Comparison of ENCODE assay signal across 1 cellular context in the genomic region with DNA sequence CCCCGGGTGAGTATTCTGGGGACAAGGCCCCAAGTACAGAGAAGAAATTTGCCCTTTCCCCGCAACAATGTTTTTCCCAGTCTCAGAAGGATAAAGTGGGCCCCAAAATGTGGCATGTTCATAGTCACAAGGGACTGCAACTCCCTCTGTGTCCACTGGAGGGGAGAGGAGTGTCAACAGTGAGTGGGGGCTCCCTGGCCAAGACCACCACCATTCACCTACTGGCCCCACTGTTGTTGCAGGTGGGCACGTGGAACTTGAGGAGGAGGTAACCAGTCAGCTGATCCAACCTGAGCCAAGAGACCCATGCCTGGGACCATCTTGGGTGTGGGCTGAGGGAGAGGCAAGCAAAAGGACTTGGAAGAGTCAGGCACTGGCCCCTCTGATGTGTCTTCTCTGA.
TF ChIP-seq lines count a peak whose summit lies in the region.

No MANE protein-coding gene starts in this region.

TF ChIP-seq in K562, 482 proteins besides CTCF, POLR2A, EP300 and RAD21 (continues in another document):
- TF ChIP-seq NFXL1 (CRISPR knock-in tag; IDR thresholded peaks at IDR 0.05) (no peak), DNMT1 (IDR thresholded peaks at IDR 0.05) (no peak), ZFP1 (CRISPR knock-in tag; IDR thresholded peaks at IDR 0.05) (no peak), ZNF133 (CRISPR knock-in tag; IDR thresholded peaks at IDR 0.05) (no peak), CAMTA2 (CRISPR knock-in tag; conservative IDR thresholded peaks at IDR 0.05) (no peak), SNRNP70 (optimal IDR thresholded peaks at IDR 0.05; ENCODE audit: low read depth, low read length) (peak; percentile 41), ZNF644 (tag; IDR thresholded peaks at IDR 0.05; ENCODE audit: low read depth) (no peak), KHSRP (IDR thresholded peaks at IDR 0.05) (no peak), KAT2B (IDR thresholded peaks at IDR 0.05; ENCODE audit: low read depth, low read length) (no peak), CCAR2 (IDR thresholded peaks at IDR 0.05; ENCODE audit: low read depth, low read length) (0 out of 2 replicates have a peak, but pooled peaks have one; percentile 50), HCFC1 (IDR thresholded peaks at IDR 0.05; ENCODE audit: low read depth, low read length) (no peak), ZSCAN29 (IDR thresholded peaks at IDR 0.05) (no peak), SRSF7 (optimal IDR thresholded peaks at IDR 0.05; ENCODE audit: low read depth, low read length) (no peak), FOXA3 (CRISPR knock-in tag; conservative IDR thresholded peaks at IDR 0.05 in 1 of 2, IDR thresholded peaks at IDR 0.05 in 1 of 2) (peak in 1 of 2 experiments; percentile 19; a peak in 1 of 4 replicates), ZNF324 (CRISPR knock-in tag; IDR thresholded peaks at IDR 0.05) (no peak), SIX5 (IDR thresholded peaks at IDR 0.05; ENCODE audit: borderline replicate concordance in 1 of 2, insufficient read depth in 1 of 2, low read depth in 1 of 2, low read length in 2 of 2) (no peak), STAG1 (CRISPR knock-in tag; IDR thresholded peaks at IDR 0.05; ENCODE audit: borderline replicate concordance) (peak; percentile 47; the same call in 1 of the 2 replicates), ZNF146 (CRISPR knock-in tag; IDR thresholded peaks at IDR 0.05; ENCODE audit: unreplicated experiment) (no peak), ZNF134 (CRISPR knock-in tag; conservative IDR thresholded peaks at IDR 0.05) (no peak), RBM39 (optimal IDR thresholded peaks at IDR 0.05; ENCODE audit: low read depth, low read length) (peak; percentile 33), ESRRB (CRISPR knock-in tag; IDR thresholded peaks at IDR 0.05; ENCODE audit: borderline replicate concordance) (no peak), TEAD2 (tag; IDR thresholded peaks at IDR 0.05) (no peak), MAFG (tag; conservative IDR thresholded peaks at IDR 0.05) (no peak), RB1 (IDR thresholded peaks at IDR 0.05; ENCODE audit: low read depth) (0 out of 2 replicates have a peak, but pooled peaks have one; percentile 8), ZNF436 (CRISPR knock-in tag; IDR thresholded peaks at IDR 0.05) (0 out of 2 replicates have a peak, but pooled peaks have one; percentile 26), ZBTB8A (IDR thresholded peaks at IDR 0.05; ENCODE audit: partially characterized antibody) (no peak), GATAD2A (IDR thresholded peaks at IDR 0.05) (0 out of 2 replicates have a peak, but pooled peaks have one; percentile 14), FOXK2 (conservative IDR thresholded peaks at IDR 0.05 in 1 of 2, IDR thresholded peaks at IDR 0.05 in 1 of 2; ENCODE audit: low read depth in 2 of 2) (peak in 1 of 2 experiments; percentile 34; a peak in 2 of 4 replicates), ETS2 (tag; IDR thresholded peaks at IDR 0.05; ENCODE audit: borderline replicate concordance, poor library complexity, severe bottlenecking) (no peak), TOE1 (IDR thresholded peaks at IDR 0.05; ENCODE audit: borderline replicate concordance) (no peak), TOE1 (CRISPR knock-in tag; IDR thresholded peaks at IDR 0.05; ENCODE audit: borderline replicate concordance, low read depth) (no peak), STAT5A (IDR thresholded peaks at IDR 0.05; ENCODE audit: borderline replicate concordance, low read length) (no peak), HNRNPUL1 (IDR thresholded peaks at IDR 0.05; ENCODE audit: low read length) (no peak)
- TF ChIP-seq, protein P1, sequence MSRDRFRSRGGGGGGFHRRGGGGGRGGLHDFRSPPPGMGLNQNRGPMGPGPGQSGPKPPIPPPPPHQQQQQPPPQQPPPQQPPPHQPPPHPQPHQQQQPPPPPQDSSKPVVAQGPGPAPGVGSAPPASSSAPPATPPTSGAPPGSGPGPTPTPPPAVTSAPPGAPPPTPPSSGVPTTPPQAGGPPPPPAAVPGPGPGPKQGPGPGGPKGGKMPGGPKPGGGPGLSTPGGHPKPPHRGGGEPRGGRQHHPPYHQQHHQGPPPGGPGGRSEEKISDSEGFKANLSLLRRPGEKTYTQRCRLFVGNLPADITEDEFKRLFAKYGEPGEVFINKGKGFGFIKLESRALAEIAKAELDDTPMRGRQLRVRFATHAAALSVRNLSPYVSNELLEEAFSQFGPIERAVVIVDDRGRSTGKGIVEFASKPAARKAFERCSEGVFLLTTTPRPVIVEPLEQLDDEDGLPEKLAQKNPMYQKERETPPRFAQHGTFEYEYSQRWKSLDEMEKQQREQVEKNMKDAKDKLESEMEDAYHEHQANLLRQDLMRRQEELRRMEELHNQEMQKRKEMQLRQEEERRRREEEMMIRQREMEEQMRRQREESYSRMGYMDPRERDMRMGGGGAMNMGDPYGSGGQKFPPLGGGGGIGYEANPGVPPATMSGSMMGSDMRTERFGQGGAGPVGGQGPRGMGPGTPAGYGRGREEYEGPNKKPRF (IDR thresholded peaks at IDR 0.05; ENCODE audit: low read depth, low read length) = no peak
- TF ChIP-seq, protein P2, sequence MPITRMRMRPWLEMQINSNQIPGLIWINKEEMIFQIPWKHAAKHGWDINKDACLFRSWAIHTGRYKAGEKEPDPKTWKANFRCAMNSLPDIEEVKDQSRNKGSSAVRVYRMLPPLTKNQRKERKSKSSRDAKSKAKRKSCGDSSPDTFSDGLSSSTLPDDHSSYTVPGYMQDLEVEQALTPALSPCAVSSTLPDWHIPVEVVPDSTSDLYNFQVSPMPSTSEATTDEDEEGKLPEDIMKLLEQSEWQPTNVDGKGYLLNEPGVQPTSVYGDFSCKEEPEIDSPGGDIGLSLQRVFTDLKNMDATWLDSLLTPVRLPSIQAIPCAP (CRISPR knock-in tag; IDR thresholded peaks at IDR 0.05; ENCODE audit: borderline replicate concordance) = no peak
- TF ChIP-seq, protein P3, sequence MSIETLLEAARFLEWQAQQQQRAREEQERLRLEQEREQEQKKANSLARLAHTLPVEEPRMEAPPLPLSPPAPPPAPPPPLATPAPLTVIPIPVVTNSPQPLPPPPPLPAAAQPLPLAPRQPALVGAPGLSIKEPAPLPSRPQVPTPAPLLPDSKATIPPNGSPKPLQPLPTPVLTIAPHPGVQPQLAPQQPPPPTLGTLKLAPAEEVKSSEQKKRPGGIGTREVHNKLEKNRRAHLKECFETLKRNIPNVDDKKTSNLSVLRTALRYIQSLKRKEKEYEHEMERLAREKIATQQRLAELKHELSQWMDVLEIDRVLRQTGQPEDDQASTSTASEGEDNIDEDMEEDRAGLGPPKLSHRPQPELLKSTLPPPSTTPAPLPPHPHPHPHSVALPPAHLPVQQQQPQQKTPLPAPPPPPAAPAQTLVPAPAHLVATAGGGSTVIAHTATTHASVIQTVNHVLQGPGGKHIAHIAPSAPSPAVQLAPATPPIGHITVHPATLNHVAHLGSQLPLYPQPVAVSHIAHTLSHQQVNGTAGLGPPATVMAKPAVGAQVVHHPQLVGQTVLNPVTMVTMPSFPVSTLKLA (conservative IDR thresholded peaks at IDR 0.05) = 0 out of 4 replicates have a peak, but pooled peaks of 1 of the 2 experiments have one; percentile 32
- TF ChIP-seq, protein P4, sequence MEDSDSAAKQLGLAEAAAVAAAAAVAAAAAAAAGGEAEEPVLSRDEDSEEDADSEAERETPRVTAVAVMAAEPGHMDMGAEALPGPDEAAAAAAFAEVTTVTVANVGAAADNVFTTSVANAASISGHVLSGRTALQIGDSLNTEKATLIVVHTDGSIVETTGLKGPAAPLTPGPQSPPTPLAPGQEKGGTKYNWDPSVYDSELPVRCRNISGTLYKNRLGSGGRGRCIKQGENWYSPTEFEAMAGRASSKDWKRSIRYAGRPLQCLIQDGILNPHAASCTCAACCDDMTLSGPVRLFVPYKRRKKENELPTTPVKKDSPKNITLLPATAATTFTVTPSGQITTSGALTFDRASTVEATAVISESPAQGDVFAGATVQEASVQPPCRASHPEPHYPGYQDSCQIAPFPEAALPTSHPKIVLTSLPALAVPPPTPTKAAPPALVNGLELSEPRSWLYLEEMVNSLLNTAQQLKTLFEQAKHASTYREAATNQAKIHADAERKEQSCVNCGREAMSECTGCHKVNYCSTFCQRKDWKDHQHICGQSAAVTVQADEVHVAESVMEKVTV (CRISPR knock-in tag; IDR thresholded peaks at IDR 0.05) = peak; percentile 8; the same call in 1 of the 2 replicates
- TF ChIP-seq, protein P5, sequence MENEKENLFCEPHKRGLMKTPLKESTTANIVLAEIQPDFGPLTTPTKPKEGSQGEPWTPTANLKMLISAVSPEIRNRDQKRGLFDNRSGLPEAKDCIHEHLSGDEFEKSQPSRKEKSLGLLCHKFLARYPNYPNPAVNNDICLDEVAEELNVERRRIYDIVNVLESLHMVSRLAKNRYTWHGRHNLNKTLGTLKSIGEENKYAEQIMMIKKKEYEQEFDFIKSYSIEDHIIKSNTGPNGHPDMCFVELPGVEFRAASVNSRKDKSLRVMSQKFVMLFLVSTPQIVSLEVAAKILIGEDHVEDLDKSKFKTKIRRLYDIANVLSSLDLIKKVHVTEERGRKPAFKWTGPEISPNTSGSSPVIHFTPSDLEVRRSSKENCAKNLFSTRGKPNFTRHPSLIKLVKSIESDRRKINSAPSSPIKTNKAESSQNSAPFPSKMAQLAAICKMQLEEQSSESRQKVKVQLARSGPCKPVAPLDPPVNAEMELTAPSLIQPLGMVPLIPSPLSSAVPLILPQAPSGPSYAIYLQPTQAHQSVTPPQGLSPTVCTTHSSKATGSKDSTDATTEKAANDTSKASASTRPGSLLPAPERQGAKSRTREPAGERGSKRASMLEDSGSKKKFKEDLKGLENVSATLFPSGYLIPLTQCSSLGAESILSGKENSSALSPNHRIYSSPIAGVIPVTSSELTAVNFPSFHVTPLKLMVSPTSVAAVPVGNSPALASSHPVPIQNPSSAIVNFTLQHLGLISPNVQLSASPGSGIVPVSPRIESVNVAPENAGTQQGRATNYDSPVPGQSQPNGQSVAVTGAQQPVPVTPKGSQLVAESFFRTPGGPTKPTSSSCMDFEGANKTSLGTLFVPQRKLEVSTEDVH (IDR thresholded peaks at IDR 0.05; ENCODE audit: low read depth, partially characterized antibody) = no peak
- TF ChIP-seq, protein P6, sequence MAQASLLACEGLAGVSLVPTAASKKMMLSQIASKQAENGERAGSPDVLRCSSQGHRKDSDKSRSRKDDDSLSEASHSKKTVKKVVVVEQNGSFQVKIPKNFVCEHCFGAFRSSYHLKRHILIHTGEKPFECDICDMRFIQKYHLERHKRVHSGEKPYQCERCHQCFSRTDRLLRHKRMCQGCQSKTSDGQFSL (CRISPR knock-in tag; IDR thresholded peaks at IDR 0.05) = 0 out of 2 replicates have a peak, but pooled peaks have one; percentile 14
- TF ChIP-seq, protein P6 (tag; IDR thresholded peaks at IDR 0.05) = no peak
- TF ChIP-seq, protein P7, sequence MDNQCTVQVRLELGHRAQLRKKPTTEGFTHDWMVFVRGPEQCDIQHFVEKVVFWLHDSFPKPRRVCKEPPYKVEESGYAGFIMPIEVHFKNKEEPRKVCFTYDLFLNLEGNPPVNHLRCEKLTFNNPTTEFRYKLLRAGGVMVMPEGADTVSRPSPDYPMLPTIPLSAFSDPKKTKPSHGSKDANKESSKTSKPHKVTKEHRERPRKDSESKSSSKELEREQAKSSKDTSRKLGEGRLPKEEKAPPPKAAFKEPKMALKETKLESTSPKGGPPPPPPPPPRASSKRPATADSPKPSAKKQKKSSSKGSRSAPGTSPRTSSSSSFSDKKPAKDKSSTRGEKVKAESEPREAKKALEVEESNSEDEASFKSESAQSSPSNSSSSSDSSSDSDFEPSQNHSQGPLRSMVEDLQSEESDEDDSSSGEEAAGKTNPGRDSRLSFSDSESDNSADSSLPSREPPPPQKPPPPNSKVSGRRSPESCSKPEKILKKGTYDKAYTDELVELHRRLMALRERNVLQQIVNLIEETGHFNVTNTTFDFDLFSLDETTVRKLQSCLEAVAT (IDR thresholded peaks at IDR 0.05) = no peak
- TF ChIP-seq, protein P8, sequence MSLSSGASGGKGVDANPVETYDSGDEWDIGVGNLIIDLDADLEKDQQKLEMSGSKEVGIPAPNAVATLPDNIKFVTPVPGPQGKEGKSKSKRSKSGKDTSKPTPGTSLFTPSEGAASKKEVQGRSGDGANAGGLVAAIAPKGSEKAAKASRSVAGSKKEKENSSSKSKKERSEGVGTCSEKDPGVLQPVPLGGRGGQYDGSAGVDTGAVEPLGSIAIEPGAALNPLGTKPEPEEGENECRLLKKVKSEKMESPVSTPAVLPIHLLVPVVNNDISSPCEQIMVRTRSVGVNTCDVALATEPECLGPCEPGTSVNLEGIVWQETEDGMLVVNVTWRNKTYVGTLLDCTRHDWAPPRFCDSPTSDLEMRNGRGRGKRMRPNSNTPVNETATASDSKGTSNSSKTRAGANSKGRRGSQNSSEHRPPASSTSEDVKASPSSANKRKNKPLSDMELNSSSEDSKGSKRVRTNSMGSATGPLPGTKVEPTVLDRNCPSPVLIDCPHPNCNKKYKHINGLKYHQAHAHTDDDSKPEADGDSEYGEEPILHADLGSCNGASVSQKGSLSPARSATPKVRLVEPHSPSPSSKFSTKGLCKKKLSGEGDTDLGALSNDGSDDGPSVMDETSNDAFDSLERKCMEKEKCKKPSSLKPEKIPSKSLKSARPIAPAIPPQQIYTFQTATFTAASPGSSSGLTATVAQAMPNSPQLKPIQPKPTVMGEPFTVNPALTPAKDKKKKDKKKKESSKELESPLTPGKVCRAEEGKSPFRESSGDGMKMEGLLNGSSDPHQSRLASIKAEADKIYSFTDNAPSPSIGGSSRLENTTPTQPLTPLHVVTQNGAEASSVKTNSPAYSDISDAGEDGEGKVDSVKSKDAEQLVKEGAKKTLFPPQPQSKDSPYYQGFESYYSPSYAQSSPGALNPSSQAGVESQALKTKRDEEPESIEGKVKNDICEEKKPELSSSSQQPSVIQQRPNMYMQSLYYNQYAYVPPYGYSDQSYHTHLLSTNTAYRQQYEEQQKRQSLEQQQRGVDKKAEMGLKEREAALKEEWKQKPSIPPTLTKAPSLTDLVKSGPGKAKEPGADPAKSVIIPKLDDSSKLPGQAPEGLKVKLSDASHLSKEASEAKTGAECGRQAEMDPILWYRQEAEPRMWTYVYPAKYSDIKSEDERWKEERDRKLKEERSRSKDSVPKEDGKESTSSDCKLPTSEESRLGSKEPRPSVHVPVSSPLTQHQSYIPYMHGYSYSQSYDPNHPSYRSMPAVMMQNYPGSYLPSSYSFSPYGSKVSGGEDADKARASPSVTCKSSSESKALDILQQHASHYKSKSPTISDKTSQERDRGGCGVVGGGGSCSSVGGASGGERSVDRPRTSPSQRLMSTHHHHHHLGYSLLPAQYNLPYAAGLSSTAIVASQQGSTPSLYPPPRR (CRISPR knock-in tag; IDR thresholded peaks at IDR 0.05; ENCODE audit: borderline replicate concordance) = no peak
- TF ChIP-seq, protein P9, sequence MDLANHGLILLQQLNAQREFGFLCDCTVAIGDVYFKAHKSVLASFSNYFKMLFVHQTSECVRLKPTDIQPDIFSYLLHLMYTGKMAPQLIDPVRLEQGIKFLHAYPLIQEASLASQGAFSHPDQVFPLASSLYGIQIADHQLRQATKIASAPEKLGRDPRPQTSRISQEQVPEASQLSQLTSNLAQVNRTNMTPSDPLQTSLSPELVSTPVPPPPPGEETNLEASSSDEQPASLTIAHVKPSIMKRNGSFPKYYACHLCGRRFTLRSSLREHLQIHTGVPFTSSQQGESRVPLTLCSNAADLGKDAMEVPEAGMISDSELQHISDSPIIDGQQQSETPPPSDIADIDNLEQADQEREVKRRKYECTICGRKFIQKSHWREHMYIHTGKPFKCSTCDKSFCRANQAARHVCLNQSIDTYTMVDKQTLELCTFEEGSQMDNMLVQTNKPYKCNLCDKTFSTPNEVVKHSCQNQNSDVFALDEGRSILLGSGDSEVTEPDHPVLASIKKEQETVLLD (IDR thresholded peaks at IDR 0.05) = 0 out of 2 replicates have a peak, but pooled peaks have one; percentile 42
